Comparison of ENCODE assay signal across 18 cellular contexts in the genomic region with DNA sequence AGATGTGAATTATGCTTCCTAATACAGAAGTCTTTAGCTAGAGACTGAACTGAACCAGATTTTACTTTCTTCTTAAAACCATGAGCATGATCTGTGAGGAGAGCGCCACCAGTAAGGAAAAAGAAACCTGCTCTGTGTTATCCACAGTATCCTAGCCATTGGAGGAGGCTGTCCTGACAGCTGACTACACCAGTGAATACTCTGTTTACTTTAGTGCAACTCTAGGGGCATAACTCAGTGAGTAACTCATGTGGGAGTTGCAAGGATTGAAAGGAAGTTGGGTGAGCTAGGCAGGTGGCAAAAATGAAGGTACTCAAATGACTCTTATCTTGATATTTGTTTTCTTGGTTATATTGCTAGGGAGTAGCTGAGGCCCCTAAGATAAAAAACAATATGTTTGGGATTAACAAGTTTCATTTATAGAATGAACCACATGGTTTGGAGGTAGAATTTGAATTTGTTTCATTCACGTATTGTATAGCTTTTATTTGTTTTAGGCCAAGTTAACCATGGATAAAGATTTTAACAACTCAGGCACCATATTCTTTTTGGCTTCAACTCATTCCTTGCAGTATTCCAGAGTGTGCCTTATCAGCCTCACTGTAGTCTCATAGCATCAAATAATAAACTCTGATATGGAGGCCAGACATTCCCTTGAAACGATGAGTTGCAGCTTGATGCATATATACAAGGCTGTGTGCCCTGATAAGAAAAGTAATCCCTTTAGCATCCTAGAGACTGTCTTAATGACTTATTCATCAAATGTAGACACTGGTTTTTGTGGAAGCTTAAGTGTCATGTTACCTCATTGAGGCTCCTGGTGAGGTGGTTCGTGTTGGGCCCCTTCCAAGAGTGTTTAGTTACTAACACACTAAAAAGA. TPM values are rescaled to one million over a fixed set of nuclear protein-coding genes. Genes with fewer than 3 reads are reported as not detected.
DNase-seq lines count a peak whose midpoint lies in the region; ATAC-seq and TF ChIP-seq lines count a peak whose summit lies in the region.
"Had no signal": no experiment of that assay in that cellular context is flagged by ENCODE, and none has a peak within 500 bp of the region (broad histone marks: within the 10 kb centered on the region; RNA-seq: fewer than 3 reads in every experiment).

No MANE protein-coding gene starts in this region.

- intact Hi-C loops in left colon (cut with DNase I, micrococcal nuclease) (no loop called here), right cardiac atrium (cut with DNase I) (no loop called here), dorsolateral prefrontal cortex (cut with DNase I) (no loop called here)

- H3K4me1 ChIP-seq in stomach smooth muscle (ENCODE audit: control insufficient read depth, insufficient read depth, low read length) (peaks cover 20% of the 10 kb centered on the region), right cardiac atrium (ENCODE audit: control insufficient read depth, insufficient read depth, low read length) (no peaks in the 10 kb centered on the region)
- H3K4me1 ChIP-seq: A549, adrenal gland, parathyroid adenoma had no signal

- H3K9me3 ChIP-seq in stomach smooth muscle (ENCODE audit: control insufficient read depth in 2 of 2, low read length in 2 of 2) (no peaks in the 10 kb centered on the region), right cardiac atrium (ENCODE audit: control insufficient read depth, low read length) (no peaks in the 10 kb centered on the region)
- H3K9me3 ChIP-seq: A549, adrenal gland, gastrocnemius medialis had no signal

- DNase-seq in NCI-H1417 (lab: John Stamatoyannopoulos, UW) = peak in 2 of 3 experiments; percentile 19 to 78
- DNase-seq in NCI-H1417 treated with DMSO at 0.1 percent for 48 hours (lab: John Stamatoyannopoulos, UW) = no peak
- peak; percentile 77 for DNase-seq in NCI-H82 (lab: John Stamatoyannopoulos, UW)
- DNase-seq in left colon = no peak
- no peak for DNase-seq in foreskin melanocyte
- no peak for DNase-seq in right cardiac atrium
- DNase-seq in dorsolateral prefrontal cortex = no peak
- DNase-seq: activated CD4-positive, alpha-beta memory T cell treated with anti-CD3 and anti-CD28 coated beads, Interleukin-2, amount 10 ng/mL, durations not matched to agents 7 days and 5 days; adrenal gland; cerebellar nuclear complex; gastrocnemius medialis; GDM1 had no signal

- ATAC-seq in left colon (peak; percentile 47), right cardiac atrium (no peak)
- ATAC-seq: A549; activated T-helper 17 cell treated with anti-CD3 and anti-CD28 coated beads, Interleukin-2, amount 50 U/mL, for 72 hours; gastrocnemius medialis had no signal

- 59% methylated on average over 4 of the region's 4 CpGs for WGBS in right cardiac atrium

- H3K27me3 ChIP-seq in stomach smooth muscle (ENCODE audit: control insufficient read depth in 1 of 2, insufficient read depth in 2 of 2, low read length in 2 of 2) (no peaks in the 10 kb centered on the region), right cardiac atrium (ENCODE audit: control insufficient read depth, insufficient read depth) (peaks cover 5% of the 10 kb centered on the region), dorsolateral prefrontal cortex (peaks cover 0 to 71% (median 35%) of the 10 kb centered on the region in 45 donors)

- no peak for TF ChIP-seq CTCF in dorsolateral prefrontal cortex (IDR thresholded peaks at IDR 0.05 in 54 of 56, conservative IDR thresholded peaks at IDR 0.05 in 2 of 56; ENCODE audit: low read depth in 1 of 56, partially characterized antibody in 56 of 56)

- peak overlapping the region; percentile 87 for H3K27ac ChIP-seq in stomach smooth muscle (ENCODE audit: low read length)
- H3K27ac ChIP-seq in right cardiac atrium (ENCODE audit: low read length) = no peak overlapping the region
- no peak overlapping the region for H3K27ac ChIP-seq in dorsolateral prefrontal cortex
- H3K27ac ChIP-seq: A549, adrenal gland, gastrocnemius medialis, HL-60, parathyroid adenoma had no signal

- peak overlapping the region; percentile 74 to 85 for H3K9ac ChIP-seq in stomach smooth muscle (ENCODE audit: low read length in 2 of 2)
- H3K9ac ChIP-seq: parathyroid adenoma had no signal

- no peaks in the 10 kb centered on the region for H3K36me3 ChIP-seq in stomach smooth muscle (ENCODE audit: control insufficient read depth in 2 of 2, insufficient read depth in 2 of 2, low read length in 2 of 2)
- H3K36me3 ChIP-seq: adrenal gland, gastrocnemius medialis had no signal

- H3K4me3 ChIP-seq in stomach smooth muscle (ENCODE audit: low read length in 2 of 2) = peak overlapping the region; percentile 83 to 89
- no peak overlapping the region for H3K4me3 ChIP-seq in right cardiac atrium (ENCODE audit: low read length)
- H3K4me3 ChIP-seq in dorsolateral prefrontal cortex = peak overlapping the region in 1 of 59 donors; percentile 2
- H3K4me3 ChIP-seq: A549, adrenal gland, gastrocnemius medialis had no signal

RNA-seq across cellular contexts. Expression of gene BMP3, which starts 2.5 kb away (rescaled TPM):
- total RNA-seq in left colon = 10 to 100 TPM; 27.0 to 48.7 TPM
- not detected for total RNA-seq in right cardiac atrium
- polyA plus RNA-seq in right cardiac atrium = 0.02 TPM
- 1 to 10 TPM in 53 of 120 experiments, under 1 TPM in 67; 0.21 to 2.0 (median 0.97) TPM for total RNA-seq in dorsolateral prefrontal cortex
- total RNA-seq: activated CD4-positive, alpha-beta memory T cell treated with anti-CD3 and anti-CD28 coated beads, Interleukin-2, amount 10 ng/mL, durations not matched to agents 7 days and 5 days; mesenteric fat pad had no signal
- polyA plus RNA-seq: A549 had no signal

Comparison
In these comparisons a context has a peak if more than half of its experiments do, and no peak if none do; other contexts are left out.
1. DNase-seq: peak in NCI-H1417 (2 of 3) and NCI-H82 (single experiment); none in NCI-H1417 treated with DMSO at 0.1 percent for 48 hours (single experiment), left colon (0 of 2), foreskin melanocyte (single experiment), right cardiac atrium (0 of 3) and dorsolateral prefrontal cortex (0 of 10).
2. RNA of gene BMP3, which starts 2.5 kb away (total RNA-seq): 27.0 to 48.7 TPM in left colon; 0.21 to 2.0 TPM in dorsolateral prefrontal cortex and not detected in right cardiac atrium; every median in the first group is over 4 times any median in the second.